8 cellular contexts compared by ENCODE assay signal in genomic region chr10:61000769-61001730, GRCh38. TPM values are rescaled to one million over a fixed set of nuclear protein-coding genes. Genes with fewer than 3 reads are reported as not detected.
DNase-seq lines count a peak whose midpoint lies in the region; ATAC-seq, FAIRE-seq and TF ChIP-seq lines count a peak whose summit lies in the region.

No MANE protein-coding gene starts in this region.

- H3K27me3 ChIP-seq in small intestine (ENCODE audit: control insufficient read depth in 2 of 2, insufficient read depth in 2 of 2, low read length in 2 of 2): peaks cover 0 to 6% of the 10 kb centered on the region in 2 donors

- H3K9me3 ChIP-seq in small intestine (ENCODE audit: control insufficient read depth, low read depth): no peaks in the 10 kb centered on the region

- no peak for ATAC-seq in HG03571 (IDR thresholded peaks at IDR 0.05; ENCODE audit: unreplicated experiment)
- ATAC-seq in GM18505 (IDR thresholded peaks at IDR 0.05; ENCODE audit: unreplicated experiment): no peak

- peaks cover 7 to 27% (median 11%) of the 10 kb centered on the region in 5 experiments for H3K9me3 Mint-ChIP-seq in brain
- peaks cover 0 to 6% (median under 1%) of the 10 kb centered on the region in 6 donors for H3K9me3 Mint-ChIP-seq in immature natural killer cell

- H3K27me3 Mint-ChIP-seq in brain: peaks cover 37% of the 10 kb centered on the region
- peaks cover 3 to 13% (median 7%) of the 10 kb centered on the region in 3 donors for H3K27me3 Mint-ChIP-seq in immature natural killer cell (ENCODE audit: low read depth in 3 of 3)

- no peak for TF ChIP-seq POLR2A in GM18505 (IDR thresholded peaks at IDR 0.05; ENCODE audit: borderline replicate concordance, extremely low read depth, insufficient read depth, insufficient read length)

- peak overlapping the region in 1 of 2 donors; percentile 9 for H3K27ac ChIP-seq in small intestine (ENCODE audit: low read depth in 1 of 2, low read length in 1 of 2)

- no peaks in the 10 kb centered on the region for H3K36me3 ChIP-seq in small intestine (ENCODE audit: control insufficient read depth in 2 of 2, insufficient read depth in 2 of 2, low read length in 2 of 2)

- WGBS in small intestine, 3 donors: 2 to 4% (median 3%) methylated on average over 40 to 78 of the region's 78 CpGs

- DNase-seq in COLO668 (lab: John Stamatoyannopoulos, UW; ENCODE audit: unreplicated experiment): peak; percentile 42
- no peak for DNase-seq in LNCaP clone FGC (ENCODE audit: low read depth)
- DNase-seq in immature natural killer cell: no peak
- peak; percentile 49 for DNase-seq in small intestine
- DNase-seq in effector CD4-positive, alpha-beta T cell: no peak

- H3K36me3 Mint-ChIP-seq in brain: no peaks in the 10 kb centered on the region
- H3K36me3 Mint-ChIP-seq in immature natural killer cell: no peaks in the 10 kb centered on the region

- peaks cover 0 to 6% of the 10 kb centered on the region in 2 donors for H3K4me1 ChIP-seq in small intestine (ENCODE audit: control insufficient read depth in 2 of 2, insufficient read depth in 1 of 2, low read depth in 1 of 2, low read length in 1 of 2)

- FAIRE-seq in small intestine (lab: Jason Lieb, UNC): no peak

- H3K4me3 ChIP-seq in LNCaP clone FGC (ENCODE audit: low read depth, low read length) (peak overlapping the region; percentile 37), small intestine (ENCODE audit: low read depth in 1 of 2, low read length in 2 of 2) (peak overlapping the region; percentile 15 to 56)

- H3K4me1 Mint-ChIP-seq in brain (peaks cover 6% of the 10 kb centered on the region), immature natural killer cell (peaks cover 0 to 4% of the 10 kb centered on the region in 2 donors)

- H3K27ac Mint-ChIP-seq in brain: peak overlapping the region in 4 of 5 experiments; percentile 66 to 85 (median 70)
- H3K27ac Mint-ChIP-seq in immature natural killer cell: no peak overlapping the region

- H3K4me3 Mint-ChIP-seq in brain: peak overlapping the region; percentile 86 to 92 (median 90)
- peak overlapping the region in 4 of 5 donors; percentile 15 to 43 (median 38) for H3K4me3 Mint-ChIP-seq in immature natural killer cell

- TF ChIP-seq CTCF in LNCaP clone FGC (IDR thresholded peaks at IDR 0.05; ENCODE audit: control insufficient read depth, extremely low read depth, insufficient read depth) (no peak), brain (conservative IDR thresholded peaks at IDR 0.05) (no peak)

RNA-seq across cellular contexts. Expression of gene RHOBTB1, which starts 57.1 kb away (rescaled TPM):
- polyA plus RNA-seq in brain (ENCODE audit: insufficient read depth, low read depth, low replicate concordance): 3.4 TPM
- polyA plus RNA-seq in immature natural killer cell: under 1 TPM in 2 of 3 donors, not detected in 1; 0.04 to 0.64 TPM
- polyA plus RNA-seq in small intestine: 1 to 10 TPM; 2.0 to 6.8 (median 3.3) TPM

Comparison
In these comparisons a context has a peak if more than half of its experiments do, and no peak if none do; other contexts are left out.
1. DNase-seq: peak in COLO668 (single experiment) and small intestine (single experiment); none in LNCaP clone FGC (single experiment), immature natural killer cell (0 of 3) and effector CD4-positive, alpha-beta T cell (single experiment).
2. H3K27ac Mint-ChIP-seq: peak in brain (4 of 5); none in immature natural killer cell (0 of 6).